ENCODE assay signal across 10 cellular contexts in the genomic region with DNA sequence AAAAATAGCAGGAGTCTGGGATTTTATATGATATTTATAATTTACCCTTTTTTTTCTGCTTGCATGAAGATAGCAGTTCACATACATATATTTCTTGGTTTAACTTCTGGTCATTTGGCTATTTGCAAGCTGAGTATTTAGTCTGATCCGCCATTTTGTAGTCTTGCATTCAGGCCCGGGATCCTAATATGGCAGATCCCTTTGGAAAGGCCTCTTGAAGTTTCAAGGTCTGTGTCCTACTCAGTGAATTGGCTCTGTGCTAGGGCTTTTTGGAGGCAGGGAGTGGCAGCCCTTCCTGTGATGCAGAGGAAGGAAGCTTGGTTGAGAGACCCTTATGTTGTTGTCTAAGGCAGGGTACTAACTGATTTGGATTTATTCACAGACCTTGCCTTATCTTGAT. TPM values are rescaled to one million over a fixed set of nuclear protein-coding genes. Genes with fewer than 3 reads are reported as not detected.
DNase-seq lines count a peak whose midpoint lies in the region; TF ChIP-seq lines count a peak whose summit lies in the region.
"Had no signal": no experiment of that assay in that cellular context is flagged by ENCODE, and none has a peak within 500 bp of the region (broad histone marks: within the 10 kb centered on the region; RNA-seq: fewer than 3 reads in every experiment).

No MANE protein-coding gene starts in this region.

- DNase-seq in DMS79 (lab: John Stamatoyannopoulos, UW) (peak; percentile 17), LNCaP clone FGC (ENCODE audit: low read depth) (no peak), dorsolateral prefrontal cortex (no peak), islet precursor cell (no peak), superior temporal gyrus (ENCODE audit: extremely low spot score) (no peak), mucosa of gallbladder (ENCODE audit: low spot score) (no peak)
- DNase-seq: activated CD4-positive, alpha-beta memory T cell treated with anti-CD3 and anti-CD28 coated beads, Interleukin-2, amount 10 ng/mL, durations not matched to agents 7 days and 5 days; hypothalamus had no signal

- peak overlapping the region; percentile 96 for H3K4me3 ChIP-seq in LNCaP clone FGC (ENCODE audit: low read depth, low read length)
- H3K4me3 ChIP-seq in dorsolateral prefrontal cortex, result peak overlapping the region in 49 of 59 donors; percentile 0 to 87 (median 73)

- H3K4me3 Mint-ChIP-seq in nephron, result peak overlapping the region; percentile 89 to 97 (median 97)

- peaks cover 20% of the 10 kb centered on the region for H3K9me3 Mint-ChIP-seq in nephron

- intact Hi-C loops in dorsolateral prefrontal cortex (cut with DNase I), result no loop called here

- H3K36me3 Mint-ChIP-seq in nephron (ENCODE audit: low read depth), result peaks cover 25% of the 10 kb centered on the region

- H3K4me1 Mint-ChIP-seq in nephron, result peaks cover 11% of the 10 kb centered on the region

- H3K27me3 ChIP-seq in dorsolateral prefrontal cortex, result no peaks in the 10 kb centered on the region

- H3K27ac Mint-ChIP-seq in nephron, result peak overlapping the region; percentile 83 to 99 (median 99)
- H3K27ac Mint-ChIP-seq: activated CD4-positive, alpha-beta memory T cell treated with anti-CD3 and anti-CD28 coated beads, Interleukin-2, amount 10 ng/mL, durations not matched to agents 7 days and 5 days had no signal

- no peaks in the 10 kb centered on the region for H3K27me3 Mint-ChIP-seq in nephron (ENCODE audit: low read depth)
- H3K27me3 Mint-ChIP-seq: activated CD4-positive, alpha-beta memory T cell treated with anti-CD3 and anti-CD28 coated beads, Interleukin-2, amount 10 ng/mL, durations not matched to agents 7 days and 5 days had no signal

- H3K27ac ChIP-seq in dorsolateral prefrontal cortex, result peak overlapping the region in 1 of 59 donors; percentile 9
- H3K27ac ChIP-seq: HL-60 had no signal

- TF ChIP-seq CTCF in LNCaP clone FGC (IDR thresholded peaks at IDR 0.05; ENCODE audit: control insufficient read depth, extremely low read depth, insufficient read depth) (no peak), dorsolateral prefrontal cortex (IDR thresholded peaks at IDR 0.05 in 54 of 56, conservative IDR thresholded peaks at IDR 0.05 in 2 of 56; ENCODE audit: low read depth in 1 of 56, partially characterized antibody in 56 of 56) (no peak), nephron (IDR thresholded peaks at IDR 0.05; ENCODE audit: unreplicated experiment in 3 of 3) (no peak)

RNA-seq across cellular contexts. Expression of gene SNRPN, which starts 2.9 kb away (rescaled TPM):
- total RNA-seq in dorsolateral prefrontal cortex (100 to 1,000 TPM; 259 to 868 (median 616) TPM), mucosa of gallbladder (277 TPM)

RNA-seq across cellular contexts. Expression of gene SNURF, which starts 2.9 kb away (rescaled TPM):
- total RNA-seq in dorsolateral prefrontal cortex, result 100 to 1,000 TPM in 74 of 120 experiments, 10 to 100 TPM in 46; 25.7 to 267 (median 113) TPM
- total RNA-seq in mucosa of gallbladder, result 39.3 TPM
